ENCODE assay signal across 8 cellular contexts in the genomic region with DNA sequence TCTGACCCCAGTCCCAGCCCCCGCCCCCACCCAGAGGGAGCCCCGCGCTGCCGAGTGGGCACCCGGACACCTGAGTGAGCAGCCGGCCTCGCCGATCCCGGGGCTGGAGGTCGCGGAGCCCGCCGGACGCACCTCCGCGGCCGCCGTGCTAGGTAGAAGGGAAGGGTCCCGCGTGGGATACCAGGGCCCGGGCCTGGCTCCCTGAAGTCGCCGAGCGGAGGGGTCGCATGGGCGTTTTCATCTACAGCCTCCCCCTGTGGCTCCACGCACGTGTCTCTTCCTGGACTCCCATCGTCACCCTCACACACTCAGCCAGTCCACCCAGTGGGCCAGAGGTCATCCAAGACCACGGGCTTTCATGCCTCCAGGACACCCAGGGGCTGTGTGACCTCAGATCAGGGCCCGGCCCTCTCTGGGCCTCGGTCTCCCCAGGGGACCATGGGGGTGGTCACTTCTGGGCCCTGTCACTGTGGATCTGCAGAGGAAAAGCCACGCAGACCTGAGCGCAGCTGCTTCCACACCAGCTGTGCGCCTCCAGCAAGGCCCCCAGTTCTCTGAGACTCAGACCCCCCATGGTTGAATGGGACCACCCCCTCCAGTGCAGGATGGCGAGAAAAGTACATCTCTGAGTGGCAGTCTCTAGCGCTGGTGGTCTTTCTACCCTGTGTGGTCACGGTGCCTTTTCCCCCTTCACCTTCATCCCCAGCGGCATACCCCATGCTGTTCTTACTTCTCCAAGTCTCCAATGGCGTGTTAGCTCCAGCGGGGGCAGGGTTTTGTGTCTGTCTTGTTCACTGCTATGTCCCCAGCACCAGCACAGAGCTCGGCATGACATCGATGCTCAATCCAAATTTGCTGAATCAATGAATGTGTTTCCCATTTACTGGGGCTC. TPM values are rescaled to one million over a fixed set of nuclear protein-coding genes. Genes with fewer than 3 reads are reported as not detected.
DNase-seq lines count a peak whose midpoint lies in the region; ATAC-seq and TF ChIP-seq lines count a peak whose summit lies in the region.

No MANE protein-coding gene starts in this region.

- H3K4me3 Mint-ChIP-seq in CD14-positive monocyte (peak overlapping the region; percentile 76 to 92), natural killer cell (peak overlapping the region; percentile 93)

- H3K9me3 ChIP-seq in effector memory CD4-positive, alpha-beta T cell (ENCODE audit: control insufficient read depth, low read length): no peaks in the 10 kb centered on the region

- peak overlapping the region; percentile 56 for H3K4me3 ChIP-seq in effector memory CD4-positive, alpha-beta T cell (ENCODE audit: insufficient read depth, low read depth, low read length, poor library complexity, severe bottlenecking)

- peaks cover 10 to 12% of the 10 kb centered on the region in 2 donors for H3K36me3 Mint-ChIP-seq in CD14-positive monocyte
- H3K36me3 Mint-ChIP-seq in natural killer cell: no peaks in the 10 kb centered on the region

- peaks cover 42 to 55% (median 46%) of the 10 kb centered on the region in 3 donors for H3K27me3 Mint-ChIP-seq in CD14-positive monocyte (ENCODE audit: low read depth in 3 of 3)
- H3K27me3 Mint-ChIP-seq in natural killer cell (ENCODE audit: low read depth in 2 of 2): peaks cover 38 to 46% of the 10 kb centered on the region in 2 donors

- no peaks in the 10 kb centered on the region for H3K36me3 ChIP-seq in effector memory CD4-positive, alpha-beta T cell (ENCODE audit: control insufficient read depth, insufficient read depth, low read length)

- no peak overlapping the region for H3K27ac ChIP-seq in effector memory CD4-positive, alpha-beta T cell (ENCODE audit: insufficient read depth, low read length, poor library complexity, severe bottlenecking)

- H3K4me1 ChIP-seq in effector memory CD4-positive, alpha-beta T cell (ENCODE audit: control insufficient read depth, insufficient read depth, low read length, poor library complexity, severe bottlenecking): peaks cover 9% of the 10 kb centered on the region

- intact Hi-C loops in CD14-positive monocyte (cut with micrococcal nuclease) (no loop called here), natural killer cell (cut with micrococcal nuclease) (no loop called here)

- H3K27ac Mint-ChIP-seq in CD14-positive monocyte: peak overlapping the region in 5 of 7 donors; percentile 13 to 88 (median 38)
- H3K27ac Mint-ChIP-seq in natural killer cell: peak overlapping the region in 1 of 2 donors; percentile 63

- H3K27me3 ChIP-seq in effector memory CD4-positive, alpha-beta T cell (replicated peaks; ENCODE audit: control insufficient read depth, insufficient read depth, low read length, poor library complexity, severe bottlenecking): peaks cover 15% of the 10 kb centered on the region

- H3K4me1 Mint-ChIP-seq in CD14-positive monocyte (peaks cover 68% of the 10 kb centered on the region), natural killer cell (peaks cover 11 to 17% of the 10 kb centered on the region in 2 donors)

- DNase-seq in CD14-positive monocyte (ENCODE audit: low spot score): no peak
- DNase-seq in NCI-H69 (lab: John Stamatoyannopoulos, UW): peak; percentile 39
- no peak for DNase-seq in effector memory CD4-positive, alpha-beta T cell
- no peak for DNase-seq in natural killer cell
- no peak for DNase-seq in NCI-H510A treated with DMSO at 0.1 percent for 48 hours (lab: John Stamatoyannopoulos, UW)
- no peak for DNase-seq in GM20000 (ENCODE audit: low spot score)
- no peak for DNase-seq in SIG-M5 (lab: John Stamatoyannopoulos, UW)

- TF ChIP-seq CTCF in CD14-positive monocyte (IDR thresholded peaks at IDR 0.05) (no peak), natural killer cell (IDR thresholded peaks at IDR 0.05) (no peak), GM20000 (IDR thresholded peaks at IDR 0.05; ENCODE audit: extremely low read depth, missing control alignments) (no peak)

- peaks cover 0 to 14% (median 7%) of the 10 kb centered on the region in 7 donors for H3K9me3 Mint-ChIP-seq in CD14-positive monocyte
- H3K9me3 Mint-ChIP-seq in natural killer cell: no peaks in the 10 kb centered on the region

- ATAC-seq in natural killer cell (no peak), GM18907 (IDR thresholded peaks at IDR 0.05; ENCODE audit: unreplicated experiment) (no peak)

RNA-seq across cellular contexts. Expression of a gene that starts 0.6 kb away (rescaled TPM):
- polyA plus RNA-seq in CD14-positive monocyte: under 1 TPM; 0.05 to 0.12 TPM
- under 1 TPM in 2 of 3 donors, not detected in 1; 0.33 to 0.63 TPM for total RNA-seq in natural killer cell
